ENCODE assay signal across 13 cellular contexts in genomic region chr11:79236541-79236971, GRCh38.
DNase-seq lines count a peak whose midpoint lies in the region; ATAC-seq, FAIRE-seq and TF ChIP-seq lines count a peak whose summit lies in the region.
"Had no signal": no experiment of that assay in that cellular context is flagged by ENCODE, and none has a peak within 500 bp of the region (broad histone marks: within the 10 kb centered on the region; RNA-seq: fewer than 3 reads in every experiment).

No MANE protein-coding gene starts in this region.

- no peak overlapping the region for H2AK5ac ChIP-seq in mesenchymal stem cell (ENCODE audit: low read length, severe bottlenecking)

- H3K14ac ChIP-seq in mesenchymal stem cell (ENCODE audit: low read length in 2 of 2), result no peak overlapping the region

- peak overlapping the region; percentile 59 for H3K9ac ChIP-seq in mesenchymal stem cell (ENCODE audit: low read length)

- H3K27me3 ChIP-seq in SJCRH30, result no peaks in the 10 kb centered on the region
- H3K27me3 ChIP-seq in esophagus squamous epithelium, result no peaks in the 10 kb centered on the region
- no peaks in the 10 kb centered on the region for H3K27me3 ChIP-seq in mesenchymal stem cell (ENCODE audit: control insufficient read depth in 1 of 2, insufficient read depth in 1 of 2, low read length in 2 of 2)

- H2AFZ ChIP-seq in mesenchymal stem cell (ENCODE audit: low read depth, low read length), result no peak overlapping the region

- H3K4me1 ChIP-seq in SJCRH30, result no peaks in the 10 kb centered on the region
- peaks cover 10 to 64% (median 35%) of the 10 kb centered on the region in 3 donors for H3K4me1 ChIP-seq in esophagus squamous epithelium
- H3K4me1 ChIP-seq in mesenchymal stem cell (ENCODE audit: control insufficient read depth, insufficient read depth, low read depth, low read length), result peaks cover 10% of the 10 kb centered on the region

- H3K27ac ChIP-seq in SJCRH30, result no peak overlapping the region
- peak overlapping the region in 3 of 4 donors; percentile 6 to 80 (median 17) for H3K27ac ChIP-seq in esophagus squamous epithelium
- peak overlapping the region; percentile 82 for H3K27ac ChIP-seq in mesenchymal stem cell (ENCODE audit: low read length, poor library complexity, severe bottlenecking)

- no peak overlapping the region for H3K23ac ChIP-seq in mesenchymal stem cell (ENCODE audit: low read length in 2 of 2)

- H4K8ac ChIP-seq in mesenchymal stem cell (ENCODE audit: low read length), result no peak overlapping the region

- intact Hi-C loops in esophagus squamous epithelium (cut with DNase I), result no loop called here

- H2BK120ac ChIP-seq in mesenchymal stem cell (ENCODE audit: low read depth, low read length), result no peak overlapping the region

- FAIRE-seq in urothelium cell line (lab: Jason Lieb, UNC), result peak; percentile 82
- FAIRE-seq: colon had no signal

- no peak for ATAC-seq in GM18907 (IDR thresholded peaks at IDR 0.05; ENCODE audit: unreplicated experiment)

- H3K4me2 ChIP-seq in mesenchymal stem cell (ENCODE audit: low read length, poor library complexity, severe bottlenecking), result no peak overlapping the region

- no peaks in the 10 kb centered on the region for H3K79me1 ChIP-seq in mesenchymal stem cell (replicated peaks; ENCODE audit: low read length, poor library complexity, severe bottlenecking)

- H3K4me3 ChIP-seq in SJCRH30 (no peak overlapping the region), esophagus squamous epithelium (no peak overlapping the region), mesenchymal stem cell (ENCODE audit: insufficient read depth in 1 of 2, low read depth in 1 of 2, low read length in 2 of 2) (peak overlapping the region in 1 of 2 experiments; percentile 48)

- H2BK12ac ChIP-seq in mesenchymal stem cell (ENCODE audit: low read length in 2 of 2), result no peak overlapping the region

- TF ChIP-seq POLR2A in esophagus squamous epithelium (IDR thresholded peaks at IDR 0.05), result no peak

- H2BK5ac ChIP-seq in mesenchymal stem cell (ENCODE audit: low read depth, low read length, poor library complexity, severe bottlenecking), result no peak overlapping the region

- no peak overlapping the region for H4K91ac ChIP-seq in mesenchymal stem cell (ENCODE audit: low read length)

- no peak for TF ChIP-seq CTCF in esophagus squamous epithelium (IDR thresholded peaks at IDR 0.05)

- H3K18ac ChIP-seq in mesenchymal stem cell (ENCODE audit: low read depth in 1 of 2, low read length in 2 of 2), result no peak overlapping the region

- no peak overlapping the region for H3K4ac ChIP-seq in mesenchymal stem cell (ENCODE audit: low read depth in 1 of 2, low read length in 2 of 2)

- H2BK15ac ChIP-seq in mesenchymal stem cell (ENCODE audit: low read depth, poor library complexity, severe bottlenecking), result no peak overlapping the region

- DNase-seq in SJCRH30 (peak; percentile 43 to 59), esophagus squamous epithelium (lab: John Stamatoyannopoulos, UW) (no peak), mesenchymal stem cell (peak; percentile 89), urothelium cell line (ENCODE audit: low spot score) (peak; percentile 85), KBM-7 (no peak), GDM1 (lab: John Stamatoyannopoulos, UW) (no peak), NCI-H1417 (lab: John Stamatoyannopoulos, UW) (no peak)
- DNase-seq: activated T-cell treated with anti-CD3 and anti-CD28 coated beads, Interleukin-2, amount 50 U/mL, for 1 hour; H9; NCI-H446 treated with DMSO at 0.1 percent for 48 hours; nucleus accumbens had no signal

- no peaks in the 10 kb centered on the region for H3K36me3 ChIP-seq in SJCRH30
- H3K36me3 ChIP-seq in esophagus squamous epithelium, result no peaks in the 10 kb centered on the region
- no peaks in the 10 kb centered on the region for H3K36me3 ChIP-seq in mesenchymal stem cell (ENCODE audit: control insufficient read depth in 1 of 2, insufficient read depth in 2 of 2, low read depth in 1 of 2, low read length in 2 of 2)

- in situ Hi-C loops in KBM-7 (cut with MboI; ENCODE audit: low pct_unique_long_range_greater_than_20kb, low sequenced_read_pairs), result no loop called here

- H3K9me3 ChIP-seq in SJCRH30 (replicated peaks), result no peaks in the 10 kb centered on the region
- no peaks in the 10 kb centered on the region for H3K9me3 ChIP-seq in esophagus squamous epithelium
- no peaks in the 10 kb centered on the region for H3K9me3 ChIP-seq in mesenchymal stem cell (ENCODE audit: control insufficient read depth, low read length)

- 60 to 62% methylated on average over 6 to 10 of the region's 11 CpGs for WGBS in esophagus squamous epithelium, 2 donors
- 60% methylated on average over 11 of the region's 11 CpGs for WGBS in mesenchymal stem cell

Comparison
In these comparisons a context has a peak if more than half of its experiments do, and no peak if none do; other contexts are left out.
1. DNase-seq: peak in SJCRH30 (2 of 2), mesenchymal stem cell (single experiment) and urothelium cell line (single experiment); none in esophagus squamous epithelium (single experiment), KBM-7 (single experiment), GDM1 (single experiment) and NCI-H1417 (0 of 3).